In genomic region chr2:219500135-219500534, GRCh38 we compare ENCODE assay signal across 8 cellular contexts. TPM values are rescaled to one million over a fixed set of nuclear protein-coding genes. Genes with fewer than 3 reads are reported as not detected.
DNase-seq lines count a peak whose midpoint lies in the region; ATAC-seq and TF ChIP-seq lines count a peak whose summit lies in the region.

No MANE protein-coding gene starts in this region.

- intact Hi-C loops in CD4-positive, alpha-beta memory T cell (cut with micrococcal nuclease), result no loop called here
- intact Hi-C loops in activated CD8-positive, alpha-beta T cell treated with anti-CD3 and anti-CD28 coated beads for 36 hours (cut with micrococcal nuclease), result no loop called here

- peaks cover 5% of the 10 kb centered on the region for H3K36me3 ChIP-seq in CD4-positive, alpha-beta memory T cell (ENCODE audit: insufficient read depth, low read length)
- peaks cover 11% of the 10 kb centered on the region for H3K36me3 ChIP-seq in H7 (replicated peaks; ENCODE audit: control insufficient read depth, insufficient read depth, low read length)
- peaks cover 3% of the 10 kb centered on the region for H3K36me3 ChIP-seq in kidney epithelial cell (ENCODE audit: control insufficient read depth, insufficient read depth, low read length)

- H3K27me3 Mint-ChIP-seq in CD4-positive, alpha-beta memory T cell, result peaks cover 18 to 19% of the 10 kb centered on the region in 2 donors
- peaks cover 32% of the 10 kb centered on the region for H3K27me3 Mint-ChIP-seq in activated CD8-positive, alpha-beta T cell treated with anti-CD3 and anti-CD28 coated beads for 36 hours

- CTCF ChIA-PET in CD4-positive, alpha-beta memory T cell (lab: Charles Lee; ENCODE audit: partially characterized antibody), result interaction anchor here (1.0 to 8.2 kb wide), 7 partner anchors 9 to 111 kb away, joined by 3 to 160 read pairs (median 9); partner anchors contain the start of genes CHPF and DNPEP
- CTCF ChIA-PET in activated CD8-positive, alpha-beta T cell treated with anti-CD3 and anti-CD28 coated beads for 36 hours (lab: Charles Lee), result interaction anchor here (0.9 to 11.5 kb wide), 10 partner anchors 9 to 112 kb away, joined by 3 to 283 read pairs (median 14); partner anchors contain the start of genes CHPF, DNPEP and TMEM198

- H3K36me3 Mint-ChIP-seq in CD4-positive, alpha-beta memory T cell, result peaks cover 25 to 34% of the 10 kb centered on the region in 2 donors
- peaks cover 19% of the 10 kb centered on the region for H3K36me3 Mint-ChIP-seq in activated CD8-positive, alpha-beta T cell treated with anti-CD3 and anti-CD28 coated beads for 36 hours (ENCODE audit: low read depth)

- H3K27me3 ChIP-seq in CD4-positive, alpha-beta memory T cell (ENCODE audit: insufficient read depth, low read length), result peaks cover 24% of the 10 kb centered on the region
- peaks cover 24% of the 10 kb centered on the region for H3K27me3 ChIP-seq in H7 (ENCODE audit: control insufficient read depth, insufficient read depth, low read length)
- H3K27me3 ChIP-seq in kidney epithelial cell (ENCODE audit: control insufficient read depth, insufficient read depth, low read length), result peaks cover 30% of the 10 kb centered on the region

- peak overlapping the region in 4 of 7 donors; percentile 6 to 87 (median 72) for H3K27ac Mint-ChIP-seq in CD4-positive, alpha-beta memory T cell
- no peak overlapping the region for H3K27ac Mint-ChIP-seq in activated CD8-positive, alpha-beta T cell treated with anti-CD3 and anti-CD28 coated beads for 36 hours

- peaks cover 22 to 39% (median 31%) of the 10 kb centered on the region in 4 donors for H3K4me1 Mint-ChIP-seq in CD4-positive, alpha-beta memory T cell
- peaks cover 34% of the 10 kb centered on the region for H3K4me1 Mint-ChIP-seq in activated CD8-positive, alpha-beta T cell treated with anti-CD3 and anti-CD28 coated beads for 36 hours (ENCODE audit: low read depth)

- H3K9me3 Mint-ChIP-seq in CD4-positive, alpha-beta memory T cell, result no peaks in the 10 kb centered on the region
- no peaks in the 10 kb centered on the region for H3K9me3 Mint-ChIP-seq in activated CD8-positive, alpha-beta T cell treated with anti-CD3 and anti-CD28 coated beads for 36 hours

- H3K4me3 ChIP-seq in CD4-positive, alpha-beta memory T cell (ENCODE audit: low read length in 2 of 2), result no peak overlapping the region
- no peak overlapping the region for H3K4me3 ChIP-seq in H7 (ENCODE audit: insufficient read depth, low read depth, low read length)
- H3K4me3 ChIP-seq in kidney epithelial cell (ENCODE audit: low read depth, low read length), result no peak overlapping the region

- no peak for TF ChIP-seq CTCF in activated CD8-positive, alpha-beta T cell treated with anti-CD3 and anti-CD28 coated beads for 36 hours (IDR thresholded peaks at IDR 0.05)
- TF ChIP-seq CTCF in kidney epithelial cell (IDR thresholded peaks at IDR 0.05; ENCODE audit: insufficient read depth, low read length, poor library complexity, severe bottlenecking), result peak; percentile 34

- no peak overlapping the region for H3K27ac ChIP-seq in CD4-positive, alpha-beta memory T cell (ENCODE audit: low read depth, low read length)

- no peaks in the 10 kb centered on the region for H3K9me3 ChIP-seq in CD4-positive, alpha-beta memory T cell (ENCODE audit: control insufficient read depth in 1 of 2, low read length in 2 of 2)

- H3K4me1 ChIP-seq in CD4-positive, alpha-beta memory T cell (ENCODE audit: insufficient read depth, low read length), result peaks cover 37% of the 10 kb centered on the region

- DNase-seq in CD4-positive, alpha-beta memory T cell, result no peak
- peak; percentile 69 for DNase-seq in H7
- no peak for DNase-seq in activated CD8-positive, alpha-beta T cell treated with anti-CD3 and anti-CD28 coated beads for 36 hours
- no peak for DNase-seq in kidney epithelial cell (ENCODE audit: low read depth)
- no peak for DNase-seq in ureter (ENCODE audit: low spot score)
- no peak for DNase-seq in NCI-H1092 treated with DMSO at 0.1 percent for 48 hours (lab: John Stamatoyannopoulos, UW)
- DNase-seq in A172 (ENCODE audit: low spot score), result no peak

- H3K4me3 Mint-ChIP-seq in CD4-positive, alpha-beta memory T cell, result peak overlapping the region; percentile 49 to 99 (median 94)
- peak overlapping the region; percentile 92 for H3K4me3 Mint-ChIP-seq in activated CD8-positive, alpha-beta T cell treated with anti-CD3 and anti-CD28 coated beads for 36 hours

- no peak for ATAC-seq in activated CD8-positive, alpha-beta T cell treated with anti-CD3 and anti-CD28 coated beads for 36 hours
- ATAC-seq in HG02840 (IDR thresholded peaks at IDR 0.05; ENCODE audit: low FRiP score, unreplicated experiment), result no peak

- POLR2A ChIA-PET in CD4-positive, alpha-beta memory T cell (lab: Charles Lee; ENCODE audit: partially characterized antibody), result no interaction called here
- POLR2A ChIA-PET in activated CD8-positive, alpha-beta T cell treated with anti-CD3 and anti-CD28 coated beads for 36 hours (lab: Charles Lee), result interaction anchor here (0.8 to 1.1 kb wide), 2 partner anchors 10 to 52 kb away, joined by 3 read pairs; no protein-coding TSS in a partner anchor

RNA-seq across cellular contexts. Expression of gene GMPPA, which starts 1.4 kb away (rescaled TPM):
- total RNA-seq in CD4-positive, alpha-beta memory T cell, result 10 to 100 TPM; 45.2 to 48.3 TPM
- 10 to 100 TPM; 30.4 to 31.0 TPM for polyA plus RNA-seq in CD4-positive, alpha-beta memory T cell
- 53.4 and 71.7 TPM in 2 replicates for total RNA-seq in H7 (2014; rRNA removed; shearing (Covaris generic))
- total RNA-seq in activated CD8-positive, alpha-beta T cell treated with anti-CD3 and anti-CD28 coated beads for 36 hours, result 10 to 100 TPM; 32.4 to 34.2 TPM
- total RNA-seq in kidney epithelial cell (34.1 and 45.0 TPM in 2 replicates), ureter (31.9 TPM)
- 52.5 and 54.7 TPM in 2 replicates for total RNA-seq in A172 (2014; rRNA removed; shearing (Covaris generic))

RNA-seq across cellular contexts. Expression of gene ASIC4, which starts 14.1 kb away (rescaled TPM):
- total RNA-seq in CD4-positive, alpha-beta memory T cell, result under 1 TPM; 0.09 to 0.22 TPM
- not detected for polyA plus RNA-seq in CD4-positive, alpha-beta memory T cell
- 0.07 and 1.2 TPM in 2 replicates for total RNA-seq in H7 (2014; rRNA removed; shearing (Covaris generic))
- total RNA-seq in activated CD8-positive, alpha-beta T cell treated with anti-CD3 and anti-CD28 coated beads for 36 hours, result not detected
- total RNA-seq in kidney epithelial cell (not detected in 2 replicates), ureter (0.13 TPM)
- total RNA-seq in A172 (2014; rRNA removed; shearing (Covaris generic)), result 0.12 and 0.43 TPM in 2 replicates

RNA-seq across cellular contexts. Expression of gene CHPF, which starts 43.5 kb away (rescaled TPM):
- total RNA-seq in CD4-positive, alpha-beta memory T cell, result 1 to 10 TPM; 7.7 to 8.5 TPM
- polyA plus RNA-seq in CD4-positive, alpha-beta memory T cell, result 1 to 10 TPM; 7.5 to 8.1 TPM
- total RNA-seq in H7 (2014; rRNA removed; shearing (Covaris generic)), result 104 and 113 TPM in 2 replicates
- 10 to 100 TPM; 16.6 to 18.4 TPM for total RNA-seq in activated CD8-positive, alpha-beta T cell treated with anti-CD3 and anti-CD28 coated beads for 36 hours
- 285 and 333 TPM in 2 replicates for total RNA-seq in kidney epithelial cell
- 49.6 TPM for total RNA-seq in ureter
- 139 and 161 TPM in 2 replicates for total RNA-seq in A172 (2014; rRNA removed; shearing (Covaris generic))

RNA-seq across cellular contexts. Expression of gene TMEM198, which starts 43.7 kb away (rescaled TPM):
- total RNA-seq in CD4-positive, alpha-beta memory T cell, result under 1 TPM; 0.67 to 0.76 TPM
- not detected for polyA plus RNA-seq in CD4-positive, alpha-beta memory T cell
- 2.9 and 4.2 TPM in 2 replicates for total RNA-seq in H7 (2014; rRNA removed; shearing (Covaris generic))
- total RNA-seq in activated CD8-positive, alpha-beta T cell treated with anti-CD3 and anti-CD28 coated beads for 36 hours, result 1 to 10 TPM; 2.1 to 2.2 TPM
- total RNA-seq in kidney epithelial cell, result 7.1 and 7.6 TPM in 2 replicates
- 6.0 TPM for total RNA-seq in ureter
- total RNA-seq in A172 (2014; rRNA removed; shearing (Covaris generic)), result 1.4 and 2.2 TPM in 2 replicates
